ENCODE assay signal across 8 cellular contexts in genomic region chr12:31117203-31118011, GRCh38. TPM values are rescaled to one million over a fixed set of nuclear protein-coding genes. Genes with fewer than 3 reads are reported as not detected.
DNase-seq lines count a peak whose midpoint lies in the region; ATAC-seq and TF ChIP-seq lines count a peak whose summit lies in the region.

No MANE protein-coding gene starts in this region.

- peaks cover 2 to 50% (median 22%) of the 10 kb centered on the region in 9 donors for H3K27me3 ChIP-seq in heart left ventricle

- CTCF ChIA-PET in OCI-LY7 (lab: Charles Lee; ENCODE audit: unreplicated experiment): no interaction called here

- H3K9me2 ChIP-seq in OCI-LY7 (ENCODE audit: insufficient read depth, low read length): no peaks in the 10 kb centered on the region

- POLR2A ChIA-PET in OCI-LY7 (lab: Charles Lee): no interaction called here

- DNase-seq in NCI-H748 (lab: John Stamatoyannopoulos, UW; ENCODE audit: unreplicated experiment) (peak; percentile 75), NCI-H748 treated with DMSO at 0.1 percent for 48 hours (lab: John Stamatoyannopoulos, UW) (no peak), OCI-LY7 (ENCODE audit: low spot score) (peak; percentile 72), heart left ventricle (peak in 1 of 5 donors; percentile 59), retina (peak; percentile 82), putamen (ENCODE audit: low spot score) (no peak)
- DNase-seq in activated effector memory CD4-positive, alpha-beta T cell treated with anti-CD3 and anti-CD28 coated beads, Interleukin-2, amount 50 U/mL, for 16 hours: peak; percentile 84

- peak overlapping the region; percentile 56; the same call in 1 of the 2 replicates for H2AFZ ChIP-seq in OCI-LY7 (ENCODE audit: low read length)

- no peaks in the 10 kb centered on the region for H3K79me2 ChIP-seq in OCI-LY7 (ENCODE audit: insufficient read depth, low read depth, low read length)

- no peak overlapping the region for H3K27ac ChIP-seq in OCI-LY7 (ENCODE audit: low read depth, low read length, poor library complexity, severe bottlenecking)
- no peak overlapping the region for H3K27ac ChIP-seq in heart left ventricle

- TF ChIP-seq CTCF in OCI-LY7 (conservative IDR thresholded peaks at IDR 0.05; ENCODE audit: low read length) (peak; percentile 80), heart left ventricle (IDR thresholded peaks at IDR 0.05) (peak in 11 of 12 donors; percentile 2 to 77 (median 43))

- H3K9me3 ChIP-seq in OCI-LY7 (ENCODE audit: low read length) (no peaks in the 10 kb centered on the region), heart left ventricle (no peaks in the 10 kb centered on the region)

- intact Hi-C loops in OCI-LY7 (cut with micrococcal nuclease; ENCODE audit: unreplicated experiment) (loop anchor here (2.0 kb wide), 1 partner anchor 121 kb away; no protein-coding TSS in a partner anchor), heart left ventricle (cut with DNase I) (loop anchor here in 2 of 10 donors (5.0 to 10.0 kb wide), 3 partner anchors 117 to 157 kb away; no protein-coding TSS in a partner anchor)

- TF ChIP-seq POLR2A in heart left ventricle (IDR thresholded peaks at IDR 0.05): no peak

- no peaks in the 10 kb centered on the region for H3K4me1 ChIP-seq in OCI-LY7 (ENCODE audit: insufficient read depth, low read length, poor library complexity, severe bottlenecking)
- H3K4me1 ChIP-seq in heart left ventricle: peaks cover 0 to 27% (median 12%) of the 10 kb centered on the region in 12 donors

- H3K36me3 ChIP-seq in OCI-LY7 (ENCODE audit: insufficient read depth, low read length): no peaks in the 10 kb centered on the region
- no peaks in the 10 kb centered on the region for H3K36me3 ChIP-seq in heart left ventricle

- H4K20me1 ChIP-seq in OCI-LY7 (ENCODE audit: insufficient read depth, low read length): no peaks in the 10 kb centered on the region

- no TSS peak for BruUV-seq in OCI-LY7 (replicated peaks; lab: Mats Ljungman, UMichigan)

- H3K4me2 ChIP-seq in OCI-LY7 (ENCODE audit: low read length): peak overlapping the region; percentile 65

- ATAC-seq in HG03103 (IDR thresholded peaks at IDR 0.05; ENCODE audit: low read depth, unreplicated experiment): peak; percentile 56
- peak in 3 of 4 donors; percentile 41 to 86 (median 44) for ATAC-seq in heart left ventricle

- 2 to 6% (median 3%) methylated on average over 12 to 45 of the region's 45 CpGs for WGBS in heart left ventricle, 4 donors

- H3K4me3 ChIP-seq in OCI-LY7 (ENCODE audit: low read depth, low read length, poor library complexity, severe bottlenecking) (peak overlapping the region; percentile 63), heart left ventricle (peak overlapping the region in 10 of 12 donors; percentile 14 to 50 (median 32))

RNA-seq across cellular contexts. Expression of gene DDX11, which starts 43.7 kb away (rescaled TPM):
- total RNA-seq in OCI-LY7 (2014; rRNA removed; shearing (Covaris generic)): 170 and 189 TPM in 2 replicates
- total RNA-seq in OCI-LY7 (2022) (262 and 315 TPM in 2 replicates), heart left ventricle (10 to 100 TPM in 1 of 9 donors, 1 to 10 TPM in 8; 2.3 to 15.1 (median 6.9) TPM)
- polyA plus RNA-seq in heart left ventricle: 1 to 10 TPM; 6.4 to 8.0 TPM

Comparison
In these comparisons a context has a peak if more than half of its experiments do, and no peak if none do; other contexts are left out.
1. DNase-seq: peak in NCI-H748 (single experiment), OCI-LY7 (single experiment), activated effector memory CD4-positive, alpha-beta T cell treated with anti-CD3 and anti-CD28 coated beads, Interleukin-2, amount 50 U/mL, for 16 hours (single experiment) and retina (single experiment); none in NCI-H748 treated with DMSO at 0.1 percent for 48 hours (single experiment) and putamen (single experiment).
2. RNA of gene DDX11, which starts 43.7 kb away (total RNA-seq): 170 to 315 TPM in OCI-LY7; 2.3 to 15.1 TPM in heart left ventricle; every median in the first group is over 10 times any median in the second.